Comparison of ENCODE assay signal across 25 cellular contexts in the genomic region with DNA sequence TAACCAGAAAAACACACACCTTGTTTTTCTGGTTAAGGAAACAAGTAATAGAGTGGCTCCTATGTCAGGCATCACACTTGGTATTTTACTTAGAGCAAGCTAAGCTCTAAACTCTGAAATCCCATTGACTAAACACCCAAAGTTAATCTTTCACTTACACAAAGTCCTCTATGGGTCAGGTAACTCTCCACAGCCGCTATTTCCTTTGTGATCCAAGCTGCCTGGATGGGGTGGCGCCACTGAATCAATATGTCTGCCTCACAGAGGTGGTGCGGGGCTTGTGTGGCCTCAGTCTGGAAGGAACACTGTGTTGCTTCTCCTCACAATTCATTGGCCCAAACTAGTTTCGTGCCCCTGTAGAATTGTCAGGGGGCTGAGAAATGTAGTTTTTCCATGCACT.
"Had no signal": no experiment of that assay in that cellular context is flagged by ENCODE, and none has a peak within 500 bp of the region (broad histone marks: within the 10 kb centered on the region; RNA-seq: fewer than 3 reads in every experiment).

No MANE protein-coding gene starts in this region.

- H3K27me3 Mint-ChIP-seq: activated CD4-positive, alpha-beta T cell treated with anti-CD3 and anti-CD28 coated beads for 36 hours; activated CD8-positive, alpha-beta memory T cell treated with anti-CD3 and anti-CD28 coated beads, Interleukin-2, amount 10 ng/mL, durations not matched to agents 7 days and 5 days; activated naive CD4-positive, alpha-beta T cell treated with anti-CD3 and anti-CD28 coated beads, Interleukin-2, amount 50 U/mL, for 24 hours; activated naive CD8-positive, alpha-beta T cell treated with anti-CD3 and anti-CD28 coated beads, Interleukin-2, amount 50 U/mL, for 24 hours had no signal

- DNase-seq: activated CD4-positive, alpha-beta T cell treated with anti-CD3 and anti-CD28 coated beads for 36 hours; activated CD4-positive, CD25-positive, alpha-beta regulatory T cell; activated CD8-positive, alpha-beta memory T cell treated with anti-CD3 and anti-CD28 coated beads, Interleukin-2, amount 10 ng/mL, durations not matched to agents 7 days and 5 days; activated CD8-positive, alpha-beta T cell treated with anti-CD3 and anti-CD28 coated beads, Interleukin-2, amount 10 ng/mL, durations not matched to agents 7 days and 5 days; activated naive CD8-positive, alpha-beta T cell treated with anti-CD3 and anti-CD28 coated beads, Interleukin-2, amount 50 U/mL, for 24 hours; activated T-cell treated with anti-CD3 and anti-CD28 coated beads, Interleukin-2, amount 50 U/mL, for 48 hours; amygdala; central memory CD4-positive, alpha-beta T cell; hippocampal formation; left colon; naive thymus-derived CD8-positive, alpha-beta T cell; stimulated activated CD4-positive, alpha-beta T cell treated with anti-CD3 and anti-CD28 coated beads, Interleukin-15, amount 100 ng/mL, for 24 hours; stimulated activated CD4-positive, alpha-beta T cell treated with anti-CD3 and anti-CD28 coated beads, Interleukin-2, amount 100 ng/mL, for 24 hours; stimulated activated naive B cell treated with anti-CD40 and anti-IgM and Interleukin-4, amounts not matched to agents 10 μg/mL and 1 μg/mL and 100 μg/mL, for 72 hours; stomach; thyroid gland; upper lobe of right lung had no signal

- H3K27me3 ChIP-seq: breast epithelium, gastroesophageal sphincter, stomach, thyroid gland, upper lobe of right lung had no signal

- H3K27ac ChIP-seq: breast epithelium, epithelial cell of prostate, gastroesophageal sphincter, prostate gland, stomach, thyroid gland, upper lobe of right lung had no signal

- ATAC-seq: activated CD4-positive, alpha-beta T cell treated with anti-CD3 and anti-CD28 coated beads for 36 hours; activated CD8-positive, alpha-beta memory T cell treated with anti-CD3 and anti-CD28 coated beads, Interleukin-2, amount 10 ng/mL, durations not matched to agents 7 days and 5 days; activated CD8-positive, alpha-beta T cell treated with anti-CD3 and anti-CD28 coated beads, Interleukin-2, amount 10 ng/mL, durations not matched to agents 7 days and 5 days; activated naive CD8-positive, alpha-beta T cell treated with anti-CD3 and anti-CD28 coated beads, Interleukin-2, amount 50 U/mL, for 24 hours; gastroesophageal sphincter; left colon; naive thymus-derived CD8-positive, alpha-beta T cell; stimulated activated naive B cell treated with anti-CD40 and anti-IgM and Interleukin-4, amounts not matched to agents 10 μg/mL and 1 μg/mL and 100 μg/mL, for 72 hours; upper lobe of right lung had no signal

- H3K36me3 ChIP-seq: breast epithelium, gastroesophageal sphincter, prostate gland, stomach, thyroid gland, upper lobe of right lung had no signal

- H3K4me1 Mint-ChIP-seq: activated CD4-positive, alpha-beta T cell treated with anti-CD3 and anti-CD28 coated beads for 36 hours; activated CD8-positive, alpha-beta memory T cell treated with anti-CD3 and anti-CD28 coated beads, Interleukin-2, amount 10 ng/mL, durations not matched to agents 7 days and 5 days; activated naive CD4-positive, alpha-beta T cell treated with anti-CD3 and anti-CD28 coated beads, Interleukin-2, amount 50 U/mL, for 24 hours; activated naive CD8-positive, alpha-beta T cell treated with anti-CD3 and anti-CD28 coated beads, Interleukin-2, amount 50 U/mL, for 24 hours; naive thymus-derived CD8-positive, alpha-beta T cell; neural crest cell; stimulated activated naive B cell treated with anti-CD40 and anti-IgM and Interleukin-4, amounts not matched to agents 10 μg/mL and 1 μg/mL and 100 μg/mL, for 72 hours had no signal

- H3K9me3 ChIP-seq: breast epithelium, gastroesophageal sphincter, prostate gland, stomach, thyroid gland, upper lobe of right lung had no signal

- H3K9me3 Mint-ChIP-seq: activated T-helper 2 cell treated with anti-CD3 and anti-CD28 coated beads, Interferon-gamma antibody, Interleukin-2, Interleukin-4, amounts not matched to agents 10 μg/mL and 5 μg/mL and 100 μg/mL, durations not matched to agents 14 hours and 24 hours and 36 hours; mesothelial cell of epicardium; stimulated activated naive B cell treated with anti-CD40 and anti-IgM and Interleukin-4, amounts not matched to agents 10 μg/mL and 1 μg/mL and 100 μg/mL, for 72 hours had no signal

- H3K4me3 ChIP-seq: breast epithelium, gastroesophageal sphincter, prostate gland, stomach, thyroid gland, upper lobe of right lung had no signal

- H3K4me1 ChIP-seq: breast epithelium, prostate gland had no signal

- H3K4me3 Mint-ChIP-seq: activated CD4-positive, alpha-beta T cell treated with anti-CD3 and anti-CD28 coated beads for 36 hours; activated CD8-positive, alpha-beta memory T cell treated with anti-CD3 and anti-CD28 coated beads, Interleukin-2, amount 10 ng/mL, durations not matched to agents 7 days and 5 days; activated CD8-positive, alpha-beta T cell treated with anti-CD3 and anti-CD28 coated beads, Interleukin-2, amount 10 ng/mL, durations not matched to agents 7 days and 5 days; activated naive CD4-positive, alpha-beta T cell treated with anti-CD3 and anti-CD28 coated beads, Interleukin-2, amount 50 U/mL, for 24 hours; activated naive CD8-positive, alpha-beta T cell treated with anti-CD3 and anti-CD28 coated beads, Interleukin-2, amount 50 U/mL, for 24 hours; mesothelial cell of epicardium; naive thymus-derived CD8-positive, alpha-beta T cell; neural crest cell; stimulated activated naive B cell treated with anti-CD40 and anti-IgM and Interleukin-4, amounts not matched to agents 10 μg/mL and 1 μg/mL and 100 μg/mL, for 72 hours had no signal

- H3K27ac Mint-ChIP-seq: activated CD4-positive, alpha-beta T cell treated with anti-CD3 and anti-CD28 coated beads for 36 hours; activated CD8-positive, alpha-beta memory T cell treated with anti-CD3 and anti-CD28 coated beads, Interleukin-2, amount 10 ng/mL, durations not matched to agents 7 days and 5 days; activated CD8-positive, alpha-beta T cell treated with anti-CD3 and anti-CD28 coated beads, Interleukin-2, amount 10 ng/mL, durations not matched to agents 7 days and 5 days; activated naive CD4-positive, alpha-beta T cell treated with anti-CD3 and anti-CD28 coated beads, Interleukin-2, amount 50 U/mL, for 24 hours; activated naive CD8-positive, alpha-beta T cell treated with anti-CD3 and anti-CD28 coated beads, Interleukin-2, amount 50 U/mL, for 24 hours; activated T-helper 2 cell treated with anti-CD3 and anti-CD28 coated beads, Interferon-gamma antibody, Interleukin-2, Interleukin-4, amounts not matched to agents 10 μg/mL and 5 μg/mL and 100 μg/mL, durations not matched to agents 14 hours and 24 hours and 36 hours; mesothelial cell of epicardium; naive thymus-derived CD8-positive, alpha-beta T cell; stimulated activated naive B cell treated with anti-CD40 and anti-IgM and Interleukin-4, amounts not matched to agents 10 μg/mL and 1 μg/mL and 100 μg/mL, for 72 hours had no signal

- H3K36me3 Mint-ChIP-seq: activated CD8-positive, alpha-beta memory T cell treated with anti-CD3 and anti-CD28 coated beads, Interleukin-2, amount 10 ng/mL, durations not matched to agents 7 days and 5 days; activated naive CD4-positive, alpha-beta T cell treated with anti-CD3 and anti-CD28 coated beads, Interleukin-2, amount 50 U/mL, for 24 hours; mesothelial cell of epicardium; naive thymus-derived CD8-positive, alpha-beta T cell; stimulated activated naive B cell treated with anti-CD40 and anti-IgM and Interleukin-4, amounts not matched to agents 10 μg/mL and 1 μg/mL and 100 μg/mL, for 72 hours had no signal
